Comparison of ENCODE assay signal across 14 cellular contexts in the genomic region with DNA sequence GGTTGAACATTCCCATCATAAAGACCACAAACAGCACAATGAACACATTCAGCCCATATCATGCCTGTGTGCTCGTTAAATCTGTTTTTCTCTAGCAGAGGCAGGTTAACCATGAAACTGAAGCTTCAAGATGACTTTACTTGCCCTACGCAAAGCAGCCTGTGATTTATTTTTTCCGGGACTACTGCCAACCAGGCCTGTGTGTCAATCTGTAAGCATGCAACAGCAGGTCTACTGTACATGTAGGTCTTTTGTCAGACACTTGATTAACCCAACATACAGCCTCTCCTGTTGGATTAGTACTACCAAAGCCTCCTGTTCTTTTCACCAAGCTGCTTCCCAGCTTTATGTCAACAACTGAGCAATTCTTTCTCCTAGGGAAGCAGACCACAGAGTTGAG.
A peak's percentile ranks its signal among the peaks of the same experiment; 100 is the strongest.
DNase-seq lines count a peak whose midpoint lies in the region; ATAC-seq and TF ChIP-seq lines count a peak whose summit lies in the region.
"Had no signal": no experiment of that assay in that cellular context is flagged by ENCODE, and none has a peak within 500 bp of the region (broad histone marks: within the 10 kb centered on the region; RNA-seq: fewer than 3 reads in every experiment).

No MANE protein-coding gene starts in this region.

- POLR2A ChIA-PET in PC-3 (lab: Charles Lee; ENCODE audit: unreplicated experiment): no interaction called here

- peak; percentile 22 for DNase-seq in stimulated activated CD4-positive, alpha-beta T cell treated with anti-CD3 and anti-CD28 coated beads, Interleukin-15, amount 100 ng/mL, for 24 hours
- no peak for DNase-seq in stimulated activated CD4-positive, alpha-beta T cell treated with anti-CD3 and anti-CD28 coated beads, Interleukin-4, amount 100 ng/mL, for 1 hour
- DNase-seq in PC-3 (peak; percentile 76), fibroblast of gingiva (ENCODE audit: low read depth) (peak; percentile 72), ureter (ENCODE audit: low spot score) (peak; percentile 56), aorta (no peak), SIG-M5 treated with dmso at 0.1 percent for 504 hours (lab: John Stamatoyannopoulos, UW; ENCODE audit: unreplicated experiment) (no peak)
- DNase-seq: left colon, NCI-H82, spleen had no signal

- no peak for ATAC-seq in PC-3
- no peak for ATAC-seq in HG02588 (IDR thresholded peaks at IDR 0.05; ENCODE audit: unreplicated experiment)
- no peak for ATAC-seq in aorta (ENCODE audit: low FRiP score)
- ATAC-seq: left colon had no signal

- H3K4me1 ChIP-seq in PC-3 (ENCODE audit: insufficient read depth, low read length) (peaks cover 8% of the 10 kb centered on the region; the same call in 1 of the 2 replicates), aorta (ENCODE audit: control insufficient read depth in 1 of 2, insufficient read depth in 2 of 2, low read length in 2 of 2) (no peaks in the 10 kb centered on the region)
- H3K4me1 ChIP-seq: BLaER1, neural progenitor cell had no signal

- H3K27ac ChIP-seq in PC-3 (ENCODE audit: low read length): peak overlapping the region; percentile 52
- no peak overlapping the region for H3K27ac ChIP-seq in aorta (ENCODE audit: low read depth in 1 of 2, low read length in 2 of 2)
- H3K27ac ChIP-seq: BLaER1, neural progenitor cell, SK-N-MC, spleen had no signal

- no peaks in the 10 kb centered on the region for H3K36me3 ChIP-seq in PC-3 (ENCODE audit: low read depth, low read length)
- no peaks in the 10 kb centered on the region for H3K36me3 ChIP-seq in aorta (ENCODE audit: control insufficient read depth in 1 of 2, insufficient read depth in 2 of 2, low read length in 1 of 2)
- H3K36me3 ChIP-seq: BLaER1, neural progenitor cell, spleen had no signal

- H3F3A ChIP-seq in PC-3 (ENCODE audit: low read length, unreplicated experiment): no peaks in the 10 kb centered on the region

- H3K27me3 ChIP-seq in PC-3 (ENCODE audit: low read length) (no peaks in the 10 kb centered on the region), aorta (ENCODE audit: control insufficient read depth in 1 of 2, insufficient read depth in 2 of 2, low read length in 1 of 2) (no peaks in the 10 kb centered on the region)
- H3K27me3 ChIP-seq: BLaER1, neural progenitor cell, spleen had no signal

- no peak overlapping the region for H3K9ac ChIP-seq in PC-3 (ENCODE audit: low read length)
- H3K9ac ChIP-seq: BLaER1, neural progenitor cell had no signal

- H3K9me2 ChIP-seq in PC-3 (replicated peaks; ENCODE audit: low read length): no peaks in the 10 kb centered on the region

- H3K9me3 ChIP-seq in PC-3 (ENCODE audit: low read length) (no peaks in the 10 kb centered on the region), aorta (ENCODE audit: control insufficient read depth, low read length) (peaks cover 9% of the 10 kb centered on the region)

- CTCF ChIA-PET in PC-3 (lab: Charles Lee): no interaction called here

- no peak for TF ChIP-seq CTCF in PC-3 (conservative IDR thresholded peaks at IDR 0.05; ENCODE audit: low read depth, low read length)

- intact Hi-C loops in PC-3 (cut with micrococcal nuclease): no loop called here
- intact Hi-C loops in aorta (cut with DNase I): no loop called here

- H4K20me1 ChIP-seq in PC-3 (ENCODE audit: low read length): no peaks in the 10 kb centered on the region
- H4K20me1 ChIP-seq: BLaER1 had no signal

- no TSS peak for BruUV-seq in PC-3 (replicated peaks; lab: Mats Ljungman, UMichigan)

- no peak overlapping the region for H2AFZ ChIP-seq in PC-3 (ENCODE audit: low read length)
- H2AFZ ChIP-seq: neural progenitor cell had no signal

- no peaks in the 10 kb centered on the region for H3K79me2 ChIP-seq in PC-3 (ENCODE audit: low read length)

- H3K4me3 ChIP-seq in PC-3 (ENCODE audit: low read length) (no peak overlapping the region), aorta (ENCODE audit: low read length in 2 of 2) (no peak overlapping the region)
- H3K4me3 ChIP-seq: BLaER1, neural progenitor cell, SK-N-MC, spleen had no signal

- 0 out of 2 replicates have a peak overlapping the region, but pooled peaks have one; percentile 20 for H3K4me2 ChIP-seq in PC-3 (ENCODE audit: low read length)
- H3K4me2 ChIP-seq: BLaER1, neural progenitor cell had no signal

- WGBS in aorta, 2 donors: 25 to 34% methylated on average over 3 of the region's 3 CpGs

Comparison
In these comparisons a context has a peak if more than half of its experiments do, and no peak if none do; other contexts are left out.
1. DNase-seq: peak in stimulated activated CD4-positive, alpha-beta T cell treated with anti-CD3 and anti-CD28 coated beads, Interleukin-15, amount 100 ng/mL, for 24 hours (single experiment), PC-3 (single experiment), fibroblast of gingiva (single experiment) and ureter (single experiment); none in stimulated activated CD4-positive, alpha-beta T cell treated with anti-CD3 and anti-CD28 coated beads, Interleukin-4, amount 100 ng/mL, for 1 hour (single experiment), aorta (0 of 2) and SIG-M5 treated with dmso at 0.1 percent for 504 hours (single experiment).